Comparison of ENCODE assay signal across 19 cellular contexts in the genomic region with DNA sequence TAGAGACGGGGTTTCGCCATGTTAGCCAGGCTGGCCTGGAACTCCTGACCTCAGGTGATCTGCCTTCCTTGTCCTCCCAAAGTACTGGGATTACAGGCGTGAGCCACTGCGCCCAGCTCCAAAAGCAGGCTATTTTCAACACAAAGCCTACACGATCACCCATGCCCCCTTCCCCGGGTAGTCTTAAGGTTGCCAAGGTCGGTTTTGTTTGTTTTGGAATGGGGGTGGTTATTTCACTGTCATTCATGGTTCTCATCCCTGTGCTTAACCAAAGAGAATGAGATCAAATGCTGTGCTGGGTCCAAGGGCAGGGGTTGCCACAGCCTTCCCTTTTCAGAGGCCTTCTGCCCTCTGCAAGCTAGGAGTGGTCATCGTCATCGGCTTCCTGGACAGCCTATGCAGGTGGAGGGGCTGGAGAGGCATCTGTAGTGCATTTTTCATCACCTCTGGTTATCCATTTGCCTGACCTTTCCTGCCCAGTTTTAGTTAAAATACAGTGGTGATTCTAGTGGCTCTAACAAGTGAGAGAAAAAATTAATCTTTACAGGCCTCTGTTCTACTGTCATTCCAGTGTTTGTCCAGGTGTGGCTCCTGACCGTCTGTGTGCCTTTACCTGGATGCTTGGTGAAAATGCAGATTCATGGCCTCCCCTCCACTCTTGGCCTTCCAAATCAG. TPM values are rescaled to one million over a fixed set of nuclear protein-coding genes. Genes with fewer than 3 reads are reported as not detected.
DNase-seq lines count a peak whose midpoint lies in the region; ATAC-seq and TF ChIP-seq lines count a peak whose summit lies in the region.
"Had no signal": no experiment of that assay in that cellular context is flagged by ENCODE, and none has a peak within 500 bp of the region (broad histone marks: within the 10 kb centered on the region; RNA-seq: fewer than 3 reads in every experiment).

No MANE protein-coding gene starts in this region.

- peak; percentile 7 for TF ChIP-seq CTCF in GM12864 (IDR thresholded peaks at IDR 0.05; ENCODE audit: low read depth, low read length, missing control alignments)
- TF ChIP-seq CTCF in lung (IDR thresholded peaks at IDR 0.05; ENCODE audit: control extremely low read depth, extremely low read depth): no peak
- no peak for TF ChIP-seq CTCF in upper lobe of right lung (IDR thresholded peaks at IDR 0.05)

- WGBS in lung, 2 donors: 82 to 85% methylated on average over 10 of the region's 10 CpGs

- H3K27ac ChIP-seq in lung (ENCODE audit: low read depth in 1 of 2, low read length in 1 of 2) (no peak overlapping the region), upper lobe of right lung (peak overlapping the region; percentile 17)

- H3K27me3 Mint-ChIP-seq in T-helper 17 cell: no peaks in the 10 kb centered on the region
- H3K27me3 Mint-ChIP-seq: CD4-positive, alpha-beta T cell had no signal

- no peak for DNase-seq in GM12864 (ENCODE audit: low read depth)
- DNase-seq in T-helper 17 cell: no peak
- no peak for DNase-seq in lung (ENCODE audit: low spot score)
- no peak for DNase-seq in upper lobe of right lung
- no peak for DNase-seq in LoVo (ENCODE audit: low spot score)
- no peak for DNase-seq in activated T-cell treated with anti-CD3 and anti-CD28 coated beads for 4 hours
- no peak for DNase-seq in NCI-H128 (lab: John Stamatoyannopoulos, UW; ENCODE audit: unreplicated experiment)
- DNase-seq: Caco-2; CD4-positive, alpha-beta T cell; DND-41; MM.1S; NCI-H1048; NCI-H1436 treated with DMSO at 0.1 percent for 48 hours; NCI-H1930; NK-92 treated with Interleukin-12 subunit alpha and Interleukin-12 subunit beta, amount 100 ng/mL, for 24 hours; SIG-M5; SK-N-SH had no signal

- H3K36me3 Mint-ChIP-seq in T-helper 17 cell (ENCODE audit: low read depth): peaks cover 10% of the 10 kb centered on the region

- H3K27ac Mint-ChIP-seq in T-helper 17 cell: peak overlapping the region; percentile 43
- H3K27ac Mint-ChIP-seq: CD4-positive, alpha-beta T cell had no signal

- no peak overlapping the region for H3K4me3 Mint-ChIP-seq in T-helper 17 cell
- H3K4me3 Mint-ChIP-seq: CD4-positive, alpha-beta T cell had no signal

- H3K9me3 ChIP-seq in T-helper 17 cell (ENCODE audit: control insufficient read depth, low read length, poor library complexity, severe bottlenecking) (no peaks in the 10 kb centered on the region), lung (ENCODE audit: control insufficient read depth in 2 of 2, insufficient read depth in 1 of 2, low read length in 1 of 2) (no peaks in the 10 kb centered on the region), upper lobe of right lung (no peaks in the 10 kb centered on the region)
- H3K9me3 ChIP-seq: Caco-2, HAP-1, SK-N-SH had no signal

- H3K4me1 ChIP-seq in lung (ENCODE audit: control insufficient read depth in 2 of 2, insufficient read depth in 2 of 2, low read length in 2 of 2): peaks cover 0 to 2% of the 10 kb centered on the region in 2 donors
- H3K4me1 ChIP-seq in upper lobe of right lung: peaks cover under 1% of the 10 kb centered on the region

- no peaks in the 10 kb centered on the region for H3K27me3 ChIP-seq in lung (ENCODE audit: control insufficient read depth, insufficient read depth)
- no peaks in the 10 kb centered on the region for H3K27me3 ChIP-seq in upper lobe of right lung

- H3K4me3 ChIP-seq in GM12864 (ENCODE audit: low read depth, low read length) (no peak overlapping the region), lung (no peak overlapping the region), upper lobe of right lung (no peak overlapping the region)
- H3K4me3 ChIP-seq: HAP-1, K562 had no signal

- H3K36me3 ChIP-seq in lung (ENCODE audit: control insufficient read depth in 2 of 2, insufficient read depth in 2 of 2, low read length in 2 of 2) (peaks cover 0 to 7% of the 10 kb centered on the region in 2 donors), upper lobe of right lung (peaks cover 17% of the 10 kb centered on the region)

- ATAC-seq in T-helper 17 cell (no peak), lung (ENCODE audit: insufficient read depth, low FRiP score) (peak; percentile 44), upper lobe of right lung (peak; percentile 40)
- ATAC-seq: K562 had no signal

- peaks cover 26% of the 10 kb centered on the region for H3K4me1 Mint-ChIP-seq in T-helper 17 cell

- intact Hi-C loops in upper lobe of right lung (cut with DNase I): no loop called here

RNA-seq across cellular contexts. Expression of a gene that starts 11.4 kb away (rescaled TPM):
- total RNA-seq in T-helper 17 cell: 10 to 100 TPM; 26.2 to 29.7 TPM
- total RNA-seq in lung: 10 to 100 TPM; 25.9 to 92.2 TPM
- polyA plus RNA-seq in lung: 100 to 1,000 TPM; 102 to 143 TPM
- 104 TPM for total RNA-seq in upper lobe of right lung

RNA-seq across cellular contexts. Expression of a gene that starts 40.6 kb away (rescaled TPM):
- 10 to 100 TPM; 51.1 to 55.0 TPM for total RNA-seq in T-helper 17 cell
- 10 to 100 TPM; 47.7 to 92.1 TPM for total RNA-seq in lung
- 10 to 100 TPM; 35.0 to 37.6 TPM for polyA plus RNA-seq in lung
- 47.9 TPM for total RNA-seq in upper lobe of right lung
